Comparison of ENCODE assay signal across 13 cellular contexts in genomic region chr6:112150363-112150762, GRCh38.
A peak's percentile ranks its signal among the peaks of the same experiment; 100 is the strongest.
DNase-seq lines count a peak whose midpoint lies in the region; FAIRE-seq and TF ChIP-seq lines count a peak whose summit lies in the region.
"Had no signal": no experiment of that assay in that cellular context is flagged by ENCODE, and none has a peak within 500 bp of the region (broad histone marks: within the 10 kb centered on the region; RNA-seq: fewer than 3 reads in every experiment).

No MANE protein-coding gene starts in this region.

- TF ChIP-seq POLR2A in prostate gland (IDR thresholded peaks at IDR 0.05) (no peak), H54 (IDR thresholded peaks at IDR 0.05; ENCODE audit: low read depth, low read length) (no peak), GM12891 (IDR thresholded peaks at IDR 0.05; ENCODE audit: low read depth, low read length) (no peak)

- no peaks in the 10 kb centered on the region for H3K4me1 ChIP-seq in prostate gland (replicated peaks)
- H3K4me1 ChIP-seq: adrenal gland had no signal

- H3K4me3 ChIP-seq in fibroblast of villous mesenchyme (ENCODE audit: low read depth, low read length) (no peak overlapping the region), prostate gland (no peak overlapping the region)
- H3K4me3 ChIP-seq: adrenal gland had no signal

- intact Hi-C loops in prostate gland (cut with DNase I) = no loop called here

- no peaks in the 10 kb centered on the region for H3K9me3 ChIP-seq in prostate gland
- H3K9me3 ChIP-seq: adrenal gland had no signal

- FAIRE-seq in H54 (lab: Jason Lieb, UNC) (no peak), GM12891 (lab: Jason Lieb, UNC) (no peak)

- DNase-seq in EL (peak; percentile 39), NCI-H82 (lab: John Stamatoyannopoulos, UW) (peak; percentile 69), fibroblast of villous mesenchyme (ENCODE audit: low read depth) (peak; percentile 59), prostate gland (ENCODE audit: low spot score) (no peak), H54 (ENCODE audit: insufficient read length, low spot score) (no peak), activated gamma-delta T cell treated with Interleukin-2 at 50 U/mL for 16 hours (no peak), HUDEP-2 (lab: John Stamatoyannopoulos, UW; ENCODE audit: unreplicated experiment in 76 of 76) (no peak), GM12891 (ENCODE audit: insufficient read length, low spot score) (no peak)
- DNase-seq: activated CD4-positive, alpha-beta T cell treated with anti-CD3 and anti-CD28 coated beads, Interleukin-2, amount 50 U/mL, for 1 hour; adrenal gland; Calu3; NCI-H226; SW 1271 had no signal

- H3K27me3 ChIP-seq in prostate gland (replicated peaks; ENCODE audit: insufficient read depth) = no peaks in the 10 kb centered on the region
- H3K27me3 ChIP-seq: adrenal gland had no signal

- TF ChIP-seq CTCF in fibroblast of villous mesenchyme (IDR thresholded peaks at IDR 0.05; ENCODE audit: insufficient read depth, low read depth, low read length) = no peak
- no peak for TF ChIP-seq CTCF in prostate gland (IDR thresholded peaks at IDR 0.05)

- H3K27ac ChIP-seq in prostate gland = peak overlapping the region; percentile 35 to 37

- no peaks in the 10 kb centered on the region for H3K36me3 ChIP-seq in prostate gland
- H3K36me3 ChIP-seq: adrenal gland had no signal

- 46% methylated on average over 5 of the region's 5 CpGs for WGBS in prostate gland

TF ChIP-seq in GM12891, 5 proteins besides CTCF, POLR2A, EP300 and RAD21:
- no peak for TF ChIP-seq SPI1 (IDR thresholded peaks at IDR 0.05; ENCODE audit: low read depth, low read length)
- no peak for TF ChIP-seq POLR2AphosphoS5 (IDR thresholded peaks at IDR 0.05; ENCODE audit: low read depth, low read length)
- no peak for TF ChIP-seq POU2F2 (IDR thresholded peaks at IDR 0.05; ENCODE audit: low read depth, low read length)
- no peak for TF ChIP-seq TAF1 (IDR thresholded peaks at IDR 0.05; ENCODE audit: low read depth, low read length)
- no peak for TF ChIP-seq PAX5 (IDR thresholded peaks at IDR 0.05; ENCODE audit: insufficient read depth, low read length, severe bottlenecking)

Comparison
In these comparisons a context has a peak if more than half of its experiments do, and no peak if none do; other contexts are left out.
1. DNase-seq: peak in EL (single experiment), NCI-H82 (single experiment) and fibroblast of villous mesenchyme (single experiment); none in prostate gland (single experiment), H54 (single experiment), activated gamma-delta T cell treated with Interleukin-2 at 50 U/mL for 16 hours (single experiment), HUDEP-2 (0 of 76) and GM12891 (single experiment).